Comparison of ENCODE assay signal across 10 cellular contexts in the genomic region with DNA sequence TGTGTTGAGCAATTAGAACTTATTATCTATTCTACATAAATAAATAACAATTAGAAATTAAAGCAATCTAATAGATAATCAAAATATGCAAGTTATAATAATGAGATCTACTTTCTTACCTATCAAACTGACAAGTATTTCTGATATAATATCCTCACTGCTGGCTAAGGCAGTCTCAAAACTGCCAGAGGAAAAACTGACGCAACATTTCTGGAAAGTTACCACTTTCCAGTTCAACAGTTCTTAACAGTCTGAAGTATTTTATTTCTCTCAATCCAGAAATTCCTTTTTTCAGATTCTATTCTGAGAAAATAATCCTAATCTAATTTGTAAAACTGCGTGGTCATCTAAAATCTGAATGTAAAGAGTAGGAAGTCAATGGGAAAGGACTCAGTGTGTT.
"Had no signal": no experiment of that assay in that cellular context is flagged by ENCODE, and none has a peak within 500 bp of the region (broad histone marks: within the 10 kb centered on the region; RNA-seq: fewer than 3 reads in every experiment).

No MANE protein-coding gene starts in this region.

- DNase-seq: activated B cell treated with CpG ODN at 0.5 μM for 24 hours; activated CD4-positive, alpha-beta T cell treated with anti-CD3 and anti-CD28 coated beads, Interleukin-2, amount 10 ng/mL, durations not matched to agents 24 days and 14 days; activated naive CD4-positive, alpha-beta T cell; activated naive CD8-positive, alpha-beta T cell treated with anti-CD3 and anti-CD28 coated beads, Interleukin-2, amount 50 U/mL, for 24 hours; caudate nucleus; colonic mucosa; occipital lobe; T-helper 1 cell; trophoblast cell had no signal

- H3K36me3 ChIP-seq: colonic mucosa had no signal

- H3K4me3 ChIP-seq: colonic mucosa, skin epidermis had no signal

- H3K4me1 ChIP-seq: colonic mucosa had no signal

- H3K27me3 ChIP-seq: colonic mucosa had no signal

- H3K9me3 ChIP-seq: colonic mucosa had no signal

- H3K27ac ChIP-seq: colonic mucosa, skin epidermis had no signal
